ENCODE assay signal across 8 cellular contexts in the genomic region with DNA sequence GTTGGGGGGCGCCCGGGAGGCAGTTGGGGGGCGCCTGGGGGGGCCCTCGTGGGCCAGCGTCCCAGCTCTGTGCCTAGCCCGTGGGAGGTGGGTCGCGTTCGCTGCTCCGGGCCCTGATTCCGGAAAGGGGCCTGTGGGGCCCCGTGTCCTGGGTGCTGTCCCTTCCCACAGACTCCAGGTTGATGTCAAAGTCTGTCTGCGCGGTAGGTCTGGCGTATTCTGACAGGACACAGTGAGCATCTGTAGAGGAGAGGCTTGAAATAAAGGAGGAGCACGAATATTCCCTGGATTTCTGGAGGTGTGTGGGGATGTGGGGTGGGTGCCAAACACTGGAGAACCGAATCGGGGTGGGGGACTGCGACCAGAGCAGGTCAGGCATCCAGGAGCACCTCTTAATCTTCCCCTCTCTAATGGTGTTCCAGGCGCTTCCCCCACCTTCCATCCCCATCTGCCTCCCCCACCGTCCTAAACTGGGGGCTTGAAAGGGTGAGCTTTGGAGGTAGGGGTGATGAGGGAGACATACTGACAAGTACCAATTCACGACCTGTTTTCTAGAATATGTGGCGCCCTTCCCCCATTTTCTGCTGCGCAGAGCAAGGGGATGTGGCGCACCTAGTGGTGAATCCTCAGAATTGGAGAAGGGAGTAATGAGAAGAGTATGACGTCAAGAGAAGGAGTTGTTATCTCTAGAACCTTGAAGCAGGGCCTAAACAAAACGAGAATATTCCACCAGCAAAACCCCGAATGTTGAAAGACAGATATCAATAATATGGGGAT. TPM values are rescaled to one million over a fixed set of nuclear protein-coding genes. Genes with fewer than 3 reads are reported as not detected.
DNase-seq lines count a peak whose midpoint lies in the region; FAIRE-seq and TF ChIP-seq lines count a peak whose summit lies in the region.

No MANE protein-coding gene starts in this region.

- TF ChIP-seq CTCF in H9 (conservative IDR thresholded peaks at IDR 0.05) (peak; percentile 65), brain (conservative IDR thresholded peaks at IDR 0.05) (peak; percentile 20 to 62)

- H3K27ac Mint-ChIP-seq in H9 (no peak overlapping the region), brain (peak overlapping the region; percentile 75 to 93 (median 92)), immature natural killer cell (peak overlapping the region in 5 of 6 donors; percentile 54 to 88 (median 75))

- H2AK5ac ChIP-seq in H9 (ENCODE audit: insufficient read length, low read length) = no peak overlapping the region

- H3K27me3 ChIP-seq in H9 (ENCODE audit: insufficient read depth, low read length) = no peaks in the 10 kb centered on the region
- no peaks in the 10 kb centered on the region for H3K27me3 ChIP-seq in skeletal muscle tissue (ENCODE audit: control insufficient read depth in 3 of 3, insufficient read depth in 3 of 3, low read length in 3 of 3)
- no peaks in the 10 kb centered on the region for H3K27me3 ChIP-seq in SJCRH30

- peaks cover 16% of the 10 kb centered on the region for H3K27me3 Mint-ChIP-seq in H9 (ENCODE audit: low read depth)
- no peaks in the 10 kb centered on the region for H3K27me3 Mint-ChIP-seq in brain
- peaks cover 2 to 10% (median 3%) of the 10 kb centered on the region in 3 donors for H3K27me3 Mint-ChIP-seq in immature natural killer cell (ENCODE audit: low read depth in 3 of 3)

- no peak overlapping the region for H2BK12ac ChIP-seq in H9 (ENCODE audit: insufficient read length, low read depth, low read length)

- no peak overlapping the region for H4K8ac ChIP-seq in H9 (replicated peaks; ENCODE audit: insufficient read length, low read depth, low read length)

- H3K56ac ChIP-seq in H9 (ENCODE audit: insufficient read length, low read depth, low read length) = no peak overlapping the region

- no peaks in the 10 kb centered on the region for H3K79me1 ChIP-seq in H9 (ENCODE audit: insufficient read depth, low read depth, low read length, poor library complexity, severe bottlenecking)

- H3K9me3 Mint-ChIP-seq in H9 (peaks cover 73 to 77% of the 10 kb centered on the region in 2 experiments), brain (peaks cover 0 to 13% (median 2%) of the 10 kb centered on the region in 5 experiments), immature natural killer cell (peaks cover 0 to 2% (median 0%) of the 10 kb centered on the region in 6 donors)

- no peak overlapping the region for H4K5ac ChIP-seq in H9 (ENCODE audit: insufficient read length, low read depth, low read length)

- DNase-seq in CD1c-positive myeloid dendritic cell (ENCODE audit: extremely low spot score) (peak; percentile 33), H9 (no peak), T-helper 1 cell (peak in 4 of 5 donors; percentile 32 to 57 (median 46)), immature natural killer cell (peak; percentile 22 to 49 (median 37)), RCC 7860 (ENCODE audit: low spot score) (no peak), SJCRH30 (no peak)

- H3K4me3 ChIP-seq in skeletal muscle tissue (ENCODE audit: low read length in 3 of 3) = peak overlapping the region; percentile 72 to 75 (median 74)
- no peak overlapping the region for H3K4me3 ChIP-seq in SJCRH30

- H3K18ac ChIP-seq in H9 (ENCODE audit: insufficient read length, low read depth, low read length) = no peak overlapping the region

- H3K36me3 ChIP-seq in skeletal muscle tissue (ENCODE audit: control insufficient read depth in 3 of 3, insufficient read depth in 3 of 3, low read length in 3 of 3) (no peaks in the 10 kb centered on the region), SJCRH30 (peaks cover 2% of the 10 kb centered on the region; the same call in 1 of the 2 replicates)

- no peak overlapping the region for H2BK15ac ChIP-seq in H9 (ENCODE audit: low read depth, low read length)

- H3K14ac ChIP-seq in H9 (ENCODE audit: insufficient read depth, low read length) = no peak overlapping the region

- no peaks in the 10 kb centered on the region for H4K20me1 ChIP-seq in H9 (ENCODE audit: control insufficient read depth, insufficient read depth, insufficient read length)

- H2BK5ac ChIP-seq in H9 (ENCODE audit: insufficient read length, low read length) = no peak overlapping the region

- no peak for FAIRE-seq in RCC 7860 (lab: Jason Lieb, UNC)

- H2BK120ac ChIP-seq in H9 (ENCODE audit: low read depth, low read length, poor library complexity, severe bottlenecking) = no peak overlapping the region

- no peaks in the 10 kb centered on the region for H3K4me1 ChIP-seq in H9 (ENCODE audit: insufficient read depth, low read length)
- no peaks in the 10 kb centered on the region for H3K4me1 ChIP-seq in skeletal muscle tissue (ENCODE audit: control insufficient read depth in 3 of 3, insufficient read depth in 3 of 3, low read length in 3 of 3)
- H3K4me1 ChIP-seq in SJCRH30 = no peaks in the 10 kb centered on the region

- H2AFZ ChIP-seq in H9 (ENCODE audit: low read length) = no peak overlapping the region

- H3K36me3 Mint-ChIP-seq in H9 (ENCODE audit: insufficient read depth in 1 of 3, low read depth in 3 of 3) (peaks cover 5 to 21% (median 10%) of the 10 kb centered on the region in 3 experiments; a peak in 6 of 7 replicates), brain (peaks cover 38% of the 10 kb centered on the region), immature natural killer cell (no peaks in the 10 kb centered on the region)

- WGBS in H9 (ENCODE audit: extremely low coverage, insufficient read length, low lambda C conversion rate) = no CpG with 5 or more reads among the region's 28 CpGs

- no peak overlapping the region for H3T11ph ChIP-seq in H9 (ENCODE audit: low read length)

- H3K79me2 ChIP-seq in H9 (ENCODE audit: insufficient read depth, low read length) = no peaks in the 10 kb centered on the region

- H3K9ac ChIP-seq in H9 (ENCODE audit: extremely low read depth, insufficient read length, low read length) (no peak overlapping the region), skeletal muscle tissue (ENCODE audit: low read depth in 1 of 3, low read length in 3 of 3) (peak overlapping the region; percentile 51 to 77 (median 74))

- peak overlapping the region; percentile 79 to 82 for H3K4me3 Mint-ChIP-seq in H9
- H3K4me3 Mint-ChIP-seq in brain = peak overlapping the region; percentile 84 to 98 (median 88)
- peak overlapping the region; percentile 79 to 99 (median 89) for H3K4me3 Mint-ChIP-seq in immature natural killer cell

- no peak overlapping the region for H4K91ac ChIP-seq in H9 (ENCODE audit: insufficient read length, low read depth, low read length)

- peaks cover 8% of the 10 kb centered on the region for H3K23me2 ChIP-seq in H9 (ENCODE audit: insufficient read length, low read depth, low read length, poor library complexity, severe bottlenecking)

- H3K23ac ChIP-seq in H9 (ENCODE audit: insufficient read length, low read depth, low read length) = no peak overlapping the region

- peaks cover 5 to 6% of the 10 kb centered on the region in 2 experiments; a peak in 3 of 4 replicates for H3K4me1 Mint-ChIP-seq in H9
- peaks cover 8% of the 10 kb centered on the region for H3K4me1 Mint-ChIP-seq in brain
- peaks cover 16% of the 10 kb centered on the region in 2 donors for H3K4me1 Mint-ChIP-seq in immature natural killer cell

- no peak overlapping the region for H2BK20ac ChIP-seq in H9 (ENCODE audit: low read depth, low read length, poor library complexity, severe bottlenecking)

- H3K27ac ChIP-seq in H9 (ENCODE audit: insufficient read length, low read depth, low read length) (no peak overlapping the region), skeletal muscle tissue (ENCODE audit: low read depth, low read length) (peak overlapping the region; percentile 23), SJCRH30 (no peak overlapping the region)

- H3K9me3 ChIP-seq in H9 (ENCODE audit: control insufficient read depth, low read depth, low read length) = peaks cover 56% of the 10 kb centered on the region
- no peaks in the 10 kb centered on the region for H3K9me3 ChIP-seq in skeletal muscle tissue (ENCODE audit: control insufficient read depth in 3 of 3, low read length in 3 of 3)
- H3K9me3 ChIP-seq in SJCRH30 (replicated peaks) = no peaks in the 10 kb centered on the region

- H3K4me2 ChIP-seq in H9 (ENCODE audit: insufficient read depth, insufficient read length, low read length) = peak overlapping the region; percentile 86

- no peak overlapping the region for H3K4ac ChIP-seq in H9 (ENCODE audit: low read depth, low read length)

RNA-seq across cellular contexts. Expression of a gene that starts 0.9 kb away (rescaled TPM):
- 2.4 and 3.2 TPM in 2 replicates for total RNA-seq in H9 (2021)
- polyA plus RNA-seq in brain (ENCODE audit: insufficient read depth, low read depth, low replicate concordance) = 14.6 TPM
- 1 to 10 TPM in 1 of 3 donors, under 1 TPM in 1, not detected in 1; 0.41 to 1.5 TPM for polyA plus RNA-seq in immature natural killer cell
- 8.9 TPM for total RNA-seq in skeletal muscle tissue
- 1.4 and 2.3 TPM in 2 replicates for total RNA-seq in SJCRH30 (2014; rRNA removed; shearing (Covaris generic))

RNA-seq across cellular contexts. Expression of a gene that starts 52.8 kb away (rescaled TPM):
- 14.6 and 17.7 TPM in 2 replicates for total RNA-seq in H9 (2021)
- polyA plus RNA-seq in brain (ENCODE audit: insufficient read depth, low read depth, low replicate concordance) = 4.0 TPM
- 10 to 100 TPM in 1 of 3 donors, 1 to 10 TPM in 2; 5.3 to 10.4 (median 8.3) TPM for polyA plus RNA-seq in immature natural killer cell
- total RNA-seq in skeletal muscle tissue = 8.4 TPM
- total RNA-seq in SJCRH30 (2014; rRNA removed; shearing (Covaris generic)) = 59.4 and 60.6 TPM in 2 replicates

Comparison
In these comparisons a context has a peak if more than half of its experiments do, and no peak if none do; other contexts are left out.
1. DNase-seq: peak in CD1c-positive myeloid dendritic cell (single experiment), T-helper 1 cell (4 of 5) and immature natural killer cell (3 of 3); none in H9 (single experiment), RCC 7860 (single experiment) and SJCRH30 (0 of 2).
2. H3K27ac Mint-ChIP-seq: peak in brain (5 of 5) and immature natural killer cell (5 of 6); none in H9 (0 of 3).
3. Peak in every context shown above with its lines, with median percentiles within 50 percentile points of each other: H3K4me3 Mint-ChIP-seq.